Comparison of ENCODE assay signal across 13 cellular contexts in genomic region chr12:41361791-41362190, GRCh38.
"Had no signal": no experiment of that assay in that cellular context is flagged by ENCODE, and none has a peak within 500 bp of the region (broad histone marks: within the 10 kb centered on the region; RNA-seq: fewer than 3 reads in every experiment).

No MANE protein-coding gene starts in this region.

- H3K4me1 ChIP-seq: colonic mucosa, heart left ventricle, left ventricle myocardium inferior, testis had no signal

- H3K27ac ChIP-seq: colonic mucosa, heart left ventricle, left ventricle myocardium inferior, testis had no signal

- DNase-seq: activated CD4-positive, alpha-beta T cell treated with anti-CD3 and anti-CD28 coated beads for 4 hours; activated naive CD4-positive, alpha-beta T cell treated with anti-CD3 and anti-CD28 coated beads for 36 hours; caudate nucleus; colonic mucosa; effector CD4-positive, alpha-beta T cell; foreskin melanocyte; heart left ventricle; left ventricle myocardium inferior; stimulated activated CD4-positive, alpha-beta T cell treated with anti-CD3 and anti-CD28 coated beads, Interleukin-4, amount 100 ng/mL, for 24 hours; stimulated activated naive CD8-positive, alpha-beta T cell treated with anti-CD3 and anti-CD28 coated beads, Interleukin-15, amount 100 ng/mL, for 72 hours; testis had no signal

- H3K36me3 ChIP-seq: colonic mucosa, heart left ventricle, left ventricle myocardium inferior had no signal

- H3K9me3 ChIP-seq: colonic mucosa, heart left ventricle, left ventricle myocardium inferior, testis had no signal

- H3K27me3 ChIP-seq: colonic mucosa, heart left ventricle, testis had no signal

- FAIRE-seq: endothelial cell of umbilical vein, islet of Langerhans had no signal

- H3K4me3 ChIP-seq: colonic mucosa, heart left ventricle, left ventricle myocardium inferior, testis had no signal
